ENCODE assay signal across 13 cellular contexts in genomic region chr3:21533047-21533446, GRCh38.
"Had no signal": no experiment of that assay in that cellular context is flagged by ENCODE, and none has a peak within 500 bp of the region (broad histone marks: within the 10 kb centered on the region; RNA-seq: fewer than 3 reads in every experiment).

No MANE protein-coding gene starts in this region.

- H3K9me3 ChIP-seq: gastrocnemius medialis, ovary had no signal

- ATAC-seq: activated CD4-positive, CD25-positive, alpha-beta regulatory T cell treated with anti-CD3 and anti-CD28 coated beads, Interleukin-2, amount 50 U/mL, for 24 hours; gastrocnemius medialis; left ventricle myocardium superior had no signal

- H3K4me3 ChIP-seq: coronary artery, gastrocnemius medialis, ovary had no signal

- H3K27me3 ChIP-seq: gastrocnemius medialis, ovary had no signal

- H3K36me3 ChIP-seq: gastrocnemius medialis, ovary had no signal

- H3K4me1 ChIP-seq: gastrocnemius medialis had no signal

- H3K27ac ChIP-seq: coronary artery, gastrocnemius medialis, ovary had no signal

- FAIRE-seq: kidney had no signal

- DNase-seq: activated naive CD4-positive, alpha-beta T cell treated with anti-CD3 and anti-CD28 coated beads, Interleukin-2, amount 50 U/mL, for 16 hours; central memory CD4-positive, alpha-beta T cell; effector CD4-positive, alpha-beta T cell; gastrocnemius medialis; kidney; left ventricle myocardium superior; mesendoderm; ovary; stimulated activated CD4-positive, alpha-beta T cell treated with anti-CD3 and anti-CD28 coated beads, Interleukin-2, amount 100 ng/mL, for 48 hours; stimulated activated naive CD4-positive, alpha-beta T cell treated with Interleukin-2 at 50 U/mL for 16 hours; trophoblast cell had no signal
